In the genomic region with DNA sequence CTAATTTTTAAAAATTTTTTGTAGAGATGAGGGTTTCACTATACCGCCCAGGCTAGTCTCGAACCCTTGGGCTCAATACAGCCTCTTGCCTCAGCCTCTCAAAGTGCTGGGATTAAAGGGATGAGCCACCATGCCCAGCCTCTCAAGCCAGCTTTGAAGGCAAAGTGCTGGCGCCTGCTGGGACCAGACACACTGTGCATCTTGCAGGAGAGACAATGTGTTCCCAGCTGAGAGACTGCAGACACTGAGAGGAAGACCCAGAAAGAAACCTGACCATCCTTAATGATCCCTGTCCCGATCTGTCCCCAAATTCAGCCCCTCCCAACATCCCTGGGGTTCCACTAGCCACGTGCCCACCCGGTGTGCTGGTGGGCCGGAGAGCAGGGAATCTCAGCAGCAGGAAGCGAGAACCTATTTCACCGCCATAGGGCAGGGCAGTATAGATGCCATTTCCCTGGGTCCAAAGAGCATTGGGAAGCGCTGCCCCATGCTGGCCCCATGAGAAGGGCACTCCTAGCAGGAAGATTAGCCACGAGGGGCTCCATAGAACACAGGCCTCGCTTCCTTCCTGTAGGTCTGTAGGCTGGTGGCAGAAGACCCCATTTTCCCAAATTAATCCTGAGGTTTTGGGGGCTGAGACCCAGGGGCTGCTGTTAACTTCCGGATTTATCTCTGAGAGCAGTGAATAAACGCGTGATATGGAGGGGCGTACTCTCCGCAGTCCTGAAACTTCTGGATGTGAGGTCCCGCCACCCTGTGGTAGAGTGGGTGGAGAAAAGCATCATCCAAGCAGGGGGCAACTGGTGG, we compare ENCODE assay signal across 8 cellular contexts. TPM values are rescaled to one million over a fixed set of nuclear protein-coding genes. Genes with fewer than 3 reads are reported as not detected.
DNase-seq lines count a peak whose midpoint lies in the region; ATAC-seq and TF ChIP-seq lines count a peak whose summit lies in the region.

No MANE protein-coding gene starts in this region.

- ATAC-seq in HG03175 (IDR thresholded peaks at IDR 0.05; ENCODE audit: unreplicated experiment) (peak; percentile 5), GM19397 (IDR thresholded peaks at IDR 0.05; ENCODE audit: unreplicated experiment) (no peak)

- no peaks in the 10 kb centered on the region for H3K27me3 ChIP-seq in A673 (replicated peaks; ENCODE audit: insufficient read depth, low read depth, low read length, poor library complexity)

- H3K9me3 Mint-ChIP-seq in MCF 10A (ENCODE audit: unreplicated experiment): no peaks in the 10 kb centered on the region
- H3K9me3 Mint-ChIP-seq in mesothelial cell of epicardium: no peaks in the 10 kb centered on the region

- H3K36me3 Mint-ChIP-seq in MCF 10A (ENCODE audit: insufficient read depth, unreplicated experiment) (peaks cover 30% of the 10 kb centered on the region), mesothelial cell of epicardium (peaks cover 3% of the 10 kb centered on the region)

- H3K4me1 Mint-ChIP-seq in MCF 10A (ENCODE audit: insufficient read depth, unreplicated experiment): no peaks in the 10 kb centered on the region
- peaks cover 23% of the 10 kb centered on the region for H3K4me1 Mint-ChIP-seq in mesothelial cell of epicardium

- H3K27ac Mint-ChIP-seq in MCF 10A (ENCODE audit: low read depth, unreplicated experiment): peak overlapping the region; percentile 89
- H3K27ac Mint-ChIP-seq in mesothelial cell of epicardium: peak overlapping the region; percentile 97

- POLR2A ChIA-PET in A673 (lab: Charles Lee; ENCODE audit: low non-redundant PET) (no interaction called here), MCF 10A (lab: Yijun Ruan, JAX) (interaction anchor here (0.6 to 3.5 kb wide), 16 partner anchors 14 to 799 kb away, joined by 3 to 51 read pairs (median 6); a partner anchor contains a TSS)

- H3K4me3 Mint-ChIP-seq in MCF 10A (ENCODE audit: unreplicated experiment) (peak overlapping the region; percentile 95), mesothelial cell of epicardium (peak overlapping the region; percentile 96)

- no peaks in the 10 kb centered on the region for H3K27me3 Mint-ChIP-seq in MCF 10A (ENCODE audit: insufficient read depth, unreplicated experiment)
- H3K27me3 Mint-ChIP-seq in mesothelial cell of epicardium (ENCODE audit: low read depth): no peaks in the 10 kb centered on the region

- H3K9me3 ChIP-seq in A673 (ENCODE audit: low read depth, low read length, poor library complexity, severe bottlenecking): no peaks in the 10 kb centered on the region

- H3K36me3 ChIP-seq in A673 (ENCODE audit: insufficient read depth, low read length, poor library complexity, severe bottlenecking): peaks cover 39% of the 10 kb centered on the region

- CTCF ChIA-PET in A673 (lab: Charles Lee) (no interaction called here), MCF 10A (lab: Yijun Ruan, JAX) (interaction anchor here (0.6 to 1.4 kb wide), 9 partner anchors 12 to 507 kb away, joined by 3 to 5 read pairs (median 3); a partner anchor contains a TSS)

- intact Hi-C loops in A673 (cut with micrococcal nuclease; ENCODE audit: unreplicated experiment): loop anchor here (2.0 kb wide), 1 partner anchor 44 kb away; a partner anchor contains a TSS
- intact Hi-C loops in MCF 10A (cut with micrococcal nuclease): loop anchor here (2.0 to 5.0 kb wide), 2 partner anchors 44 to 50 kb away; a partner anchor contains a TSS

- peak overlapping the region; percentile 99 for H3K27ac ChIP-seq in A673 (ENCODE audit: low read depth, low read length, poor library complexity, severe bottlenecking)

- peaks cover 28% of the 10 kb centered on the region for H3K4me1 ChIP-seq in A673 (ENCODE audit: insufficient read depth, low read length, poor library complexity, severe bottlenecking)

- no peak for TF ChIP-seq CTCF in A673 (conservative IDR thresholded peaks at IDR 0.05; ENCODE audit: low read depth, low read length)
- TF ChIP-seq CTCF in MCF 10A (IDR thresholded peaks at IDR 0.05; ENCODE audit: unreplicated experiment): no peak
- no peak for TF ChIP-seq CTCF in mesothelial cell of epicardium (IDR thresholded peaks at IDR 0.05; ENCODE audit: unreplicated experiment)

- TSS peak; percentile 61 for BruUV-seq in A673 (replicated peaks; lab: Mats Ljungman, UMichigan)
- BruUV-seq in MCF 10A (replicated peaks; lab: Mats Ljungman, UMichigan): no TSS peak

- DNase-seq in A673 (ENCODE audit: low spot score) (peak; percentile 34), MCF 10A (ENCODE audit: unreplicated experiment) (no peak), mesothelial cell of epicardium (ENCODE audit: low spot score in 2 of 2, unreplicated experiment in 2 of 2) (no peak), 8988T (no peak), SIG-M5 treated with dmso at 0.1 percent for 504 hours (lab: John Stamatoyannopoulos, UW; ENCODE audit: unreplicated experiment) (no peak), inferior parietal cortex (ENCODE audit: extremely low spot score) (no peak)

- H3K4me3 ChIP-seq in A673 (ENCODE audit: low read depth, low read length, poor library complexity, severe bottlenecking): peak overlapping the region; percentile 85

RNA-seq across cellular contexts. Expression of a gene that starts 1.0 kb away (rescaled TPM):
- total RNA-seq in A673 (2021) (84.6 and 87.7 TPM in 2 replicates), MCF 10A (2022) (31.5 and 36.1 TPM in 2 replicates), mesothelial cell of epicardium (51.1 to 55.7 TPM (median 52.4 TPM) in 3 replicates)

RNA-seq across cellular contexts. Expression of a gene that starts 7.1 kb away (rescaled TPM):
- 2.6 and 3.2 TPM in 2 replicates for total RNA-seq in A673 (2021)
- 7.6 and 7.9 TPM in 2 replicates for total RNA-seq in MCF 10A (2022)
- total RNA-seq in mesothelial cell of epicardium: 2.0 to 2.7 TPM (median 2.3 TPM) in 3 replicates

RNA-seq across cellular contexts. Expression of a gene that starts 16.5 kb away (rescaled TPM):
- total RNA-seq in A673 (2021) (26.7 and 29.9 TPM in 2 replicates), MCF 10A (2022) (30.2 and 30.3 TPM in 2 replicates), mesothelial cell of epicardium (17.9 to 20.9 TPM (median 18.6 TPM) in 3 replicates)

RNA-seq across cellular contexts. Expression of a gene that starts 22.7 kb away (rescaled TPM):
- total RNA-seq in A673 (2021): 7.2 TPM in 2 replicates
- 3.8 and 4.9 TPM in 2 replicates for total RNA-seq in MCF 10A (2022)
- total RNA-seq in mesothelial cell of epicardium: 12.8 to 14.9 TPM (median 13.5 TPM) in 3 replicates

RNA-seq across cellular contexts. Expression of a gene that starts 42.6 kb away (rescaled TPM):
- 4.6 and 6.9 TPM in 2 replicates for total RNA-seq in A673 (2021)
- total RNA-seq in MCF 10A (2022): 4.7 and 7.7 TPM in 2 replicates
- 3.3 to 5.7 TPM (median 4.9 TPM) in 3 replicates for total RNA-seq in mesothelial cell of epicardium
